In the genomic region with DNA sequence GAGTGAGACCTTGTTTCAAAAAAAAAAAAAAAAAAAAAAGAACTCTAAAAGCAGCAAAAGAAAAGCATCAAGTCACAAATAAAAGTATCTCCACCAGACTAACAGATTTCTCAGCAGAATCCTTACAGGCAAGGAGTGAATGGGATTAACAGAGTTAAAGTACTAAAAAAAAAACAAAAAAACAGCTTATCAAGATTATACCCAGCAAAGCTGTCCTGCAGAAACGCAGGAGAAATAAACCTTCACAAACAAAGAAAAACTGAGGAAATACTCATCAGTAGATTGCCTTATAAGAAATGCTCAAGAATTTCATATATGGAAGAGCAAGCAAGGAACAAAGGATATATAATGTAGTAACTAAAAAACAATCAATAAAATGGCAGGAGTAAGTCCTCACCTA, we compare ENCODE assay signal across 17 cellular contexts. TPM values are rescaled to one million over a fixed set of nuclear protein-coding genes. Genes with fewer than 3 reads are reported as not detected.
A peak's percentile ranks its signal among the peaks of the same experiment; 100 is the strongest.
DNase-seq lines count a peak whose midpoint lies in the region; ATAC-seq and TF ChIP-seq lines count a peak whose summit lies in the region.
"Had no signal": no experiment of that assay in that cellular context is flagged by ENCODE, and none has a peak within 500 bp of the region (broad histone marks: within the 10 kb centered on the region; RNA-seq: fewer than 3 reads in every experiment).

No MANE protein-coding gene starts in this region.

- H3K9me3 ChIP-seq in CD8-positive, alpha-beta memory T cell (ENCODE audit: low read length), result no peaks in the 10 kb centered on the region
- H3K9me3 ChIP-seq in T-helper 17 cell (ENCODE audit: control insufficient read depth, low read length, poor library complexity, severe bottlenecking) (no peaks in the 10 kb centered on the region), Caco-2 (no peaks in the 10 kb centered on the region), left lung (no peaks in the 10 kb centered on the region)

- intact Hi-C loops in Caco-2 (cut with micrococcal nuclease; ENCODE audit: unreplicated experiment), result no loop called here
- intact Hi-C loops in left lung (cut with DNase I), result no loop called here

- peak overlapping the region; percentile 24 for H3K4me3 Mint-ChIP-seq in activated naive CD4-positive, alpha-beta T cell treated with anti-CD3 and anti-CD28 coated beads, Interleukin-2, amount 50 U/mL, for 24 hours
- peak overlapping the region in 4 of 7 donors; percentile 15 to 61 (median 18) for H3K4me3 Mint-ChIP-seq in CD8-positive, alpha-beta memory T cell
- H3K4me3 Mint-ChIP-seq in T-helper 17 cell (no peak overlapping the region), progenitor cell of endocrine pancreas (ENCODE audit: low read depth) (no peak overlapping the region), Caco-2 (ENCODE audit: unreplicated experiment) (no peak overlapping the region)
- H3K4me3 Mint-ChIP-seq: HFFc6 had no signal

- H3K27me3 Mint-ChIP-seq in activated naive CD4-positive, alpha-beta T cell treated with anti-CD3 and anti-CD28 coated beads, Interleukin-2, amount 50 U/mL, for 24 hours, result no peaks in the 10 kb centered on the region
- no peaks in the 10 kb centered on the region for H3K27me3 Mint-ChIP-seq in CD8-positive, alpha-beta memory T cell
- H3K27me3 Mint-ChIP-seq in T-helper 17 cell (no peaks in the 10 kb centered on the region), progenitor cell of endocrine pancreas (no peaks in the 10 kb centered on the region), Caco-2 (ENCODE audit: insufficient read depth, unreplicated experiment) (no peaks in the 10 kb centered on the region)

- POLR2A ChIA-PET in CD8-positive, alpha-beta memory T cell (lab: Charles Lee), result interaction anchor here (0.7 kb wide), 1 partner anchor 223 kb away, joined by 3 read pairs; no protein-coding TSS in a partner anchor
- POLR2A ChIA-PET in Caco-2 (lab: Charles Lee), result interaction anchor here (0.6 kb wide), 1 partner anchor 189 kb away, joined by 8 read pairs; no protein-coding TSS in a partner anchor

- DNase-seq in activated naive CD4-positive, alpha-beta T cell treated with anti-CD3 and anti-CD28 coated beads, Interleukin-2, amount 50 U/mL, for 16 hours, result no peak
- no peak for DNase-seq in CD8-positive, alpha-beta memory T cell
- DNase-seq in T-helper 17 cell, result no peak
- no peak for DNase-seq in progenitor cell of endocrine pancreas (ENCODE audit: low spot score, unreplicated experiment)
- no peak for DNase-seq in Caco-2
- no peak for DNase-seq in left lung
- no peak for DNase-seq in UCSD-AML1 (lab: John Stamatoyannopoulos, UW; ENCODE audit: unreplicated experiment)
- DNase-seq: DND-41, GF-D8, GOT3, HFFc6, NCI-H1930, NCI-H2171, NCI-H774, SIG-M5 had no signal

- CTCF ChIA-PET in CD8-positive, alpha-beta memory T cell (lab: Charles Lee), result no interaction called here
- CTCF ChIA-PET in Caco-2 (lab: Charles Lee), result no interaction called here

- peaks cover 21% of the 10 kb centered on the region for H3K36me3 Mint-ChIP-seq in activated naive CD4-positive, alpha-beta T cell treated with anti-CD3 and anti-CD28 coated beads, Interleukin-2, amount 50 U/mL, for 24 hours
- H3K36me3 Mint-ChIP-seq in CD8-positive, alpha-beta memory T cell, result peaks cover 6 to 16% (median 10%) of the 10 kb centered on the region in 3 donors
- H3K36me3 Mint-ChIP-seq in T-helper 17 cell (ENCODE audit: low read depth) (peaks cover 3% of the 10 kb centered on the region), progenitor cell of endocrine pancreas (ENCODE audit: insufficient read depth) (peaks cover 30% of the 10 kb centered on the region), Caco-2 (ENCODE audit: insufficient read depth, unreplicated experiment) (peaks cover 7% of the 10 kb centered on the region)

- H3K9me3 Mint-ChIP-seq in activated naive CD4-positive, alpha-beta T cell treated with anti-CD3 and anti-CD28 coated beads, Interleukin-2, amount 50 U/mL, for 24 hours, result no peaks in the 10 kb centered on the region
- H3K9me3 Mint-ChIP-seq in CD8-positive, alpha-beta memory T cell, result peaks cover 4 to 15% (median 9%) of the 10 kb centered on the region in 5 donors
- H3K9me3 Mint-ChIP-seq in progenitor cell of endocrine pancreas (ENCODE audit: low read depth) (peaks cover 25% of the 10 kb centered on the region), Caco-2 (ENCODE audit: unreplicated experiment) (no peaks in the 10 kb centered on the region)

- no TSS peak for BruUV-seq in Caco-2 (replicated peaks; lab: Mats Ljungman, UMichigan)

- H3K27ac ChIP-seq in CD8-positive, alpha-beta memory T cell (ENCODE audit: low read depth, low read length), result no peak overlapping the region
- peak overlapping the region in 1 of 2 donors; percentile 61 for H3K27ac ChIP-seq in left lung
- H3K27ac ChIP-seq: C4-2B had no signal

- H3K27ac Mint-ChIP-seq in activated naive CD4-positive, alpha-beta T cell treated with anti-CD3 and anti-CD28 coated beads, Interleukin-2, amount 50 U/mL, for 24 hours, result peak overlapping the region; percentile 36
- H3K27ac Mint-ChIP-seq in CD8-positive, alpha-beta memory T cell, result peak overlapping the region in 3 of 8 donors; percentile 23 to 37 (median 32)
- H3K27ac Mint-ChIP-seq in T-helper 17 cell, result peak overlapping the region; percentile 17
- H3K27ac Mint-ChIP-seq in progenitor cell of endocrine pancreas, result peak overlapping the region; percentile 49
- no peak overlapping the region for H3K27ac Mint-ChIP-seq in Caco-2 (ENCODE audit: unreplicated experiment)
- H3K27ac Mint-ChIP-seq: HFFc6 had no signal

- H3K36me3 ChIP-seq in CD8-positive, alpha-beta memory T cell (ENCODE audit: insufficient read depth, low read length), result no peaks in the 10 kb centered on the region
- H3K36me3 ChIP-seq in Caco-2 (ENCODE audit: control insufficient read depth, insufficient read depth, low read length), result peaks cover 2% of the 10 kb centered on the region; the same call in 1 of the 2 replicates
- no peaks in the 10 kb centered on the region for H3K36me3 ChIP-seq in left lung

- H3K4me1 Mint-ChIP-seq in activated naive CD4-positive, alpha-beta T cell treated with anti-CD3 and anti-CD28 coated beads, Interleukin-2, amount 50 U/mL, for 24 hours, result peaks cover 70% of the 10 kb centered on the region
- H3K4me1 Mint-ChIP-seq in CD8-positive, alpha-beta memory T cell, result peaks cover 61 to 79% (median 79%) of the 10 kb centered on the region in 3 donors
- peaks cover 30% of the 10 kb centered on the region for H3K4me1 Mint-ChIP-seq in T-helper 17 cell
- peaks cover 14% of the 10 kb centered on the region for H3K4me1 Mint-ChIP-seq in progenitor cell of endocrine pancreas (ENCODE audit: low read depth)
- H3K4me1 Mint-ChIP-seq in Caco-2 (ENCODE audit: low read depth, unreplicated experiment), result peaks cover 46% of the 10 kb centered on the region

- peaks cover 44% of the 10 kb centered on the region for H3K4me1 ChIP-seq in CD8-positive, alpha-beta memory T cell (ENCODE audit: insufficient read depth, low read length)
- H3K4me1 ChIP-seq in Caco-2, result peaks cover 31% of the 10 kb centered on the region
- peaks cover 0 to 84% of the 10 kb centered on the region in 2 donors for H3K4me1 ChIP-seq in left lung

- no peaks in the 10 kb centered on the region for H3K27me3 ChIP-seq in CD8-positive, alpha-beta memory T cell (ENCODE audit: insufficient read depth, low read length, poor library complexity, severe bottlenecking)
- H3K27me3 ChIP-seq in Caco-2 (replicated peaks; ENCODE audit: control insufficient read depth, insufficient read depth, low read length), result no peaks in the 10 kb centered on the region; the same call in 1 of the 2 replicates
- no peaks in the 10 kb centered on the region for H3K27me3 ChIP-seq in left lung

- H3K4me3 ChIP-seq in CD8-positive, alpha-beta memory T cell (ENCODE audit: low read length), result no peak overlapping the region
- H3K4me3 ChIP-seq in Caco-2 (ENCODE audit: low read depth, low read length) (no peak overlapping the region), left lung (no peak overlapping the region)

- ATAC-seq in T-helper 17 cell (no peak), left lung (no peak)

- no peak for TF ChIP-seq CTCF in progenitor cell of endocrine pancreas (IDR thresholded peaks at IDR 0.05; ENCODE audit: unreplicated experiment)
- no peak for TF ChIP-seq CTCF in Caco-2 (IDR thresholded peaks at IDR 0.05; ENCODE audit: insufficient read depth in 1 of 2, low read depth in 1 of 2, low read length in 1 of 2, severe bottlenecking in 1 of 2, unreplicated experiment in 1 of 2)
- TF ChIP-seq CTCF in left lung (IDR thresholded peaks at IDR 0.05), result no peak

RNA-seq across cellular contexts. Expression of a gene that starts 35.6 kb away (rescaled TPM):
- 10 to 100 TPM; 71.9 to 74.1 TPM for total RNA-seq in CD8-positive, alpha-beta memory T cell
- polyA plus RNA-seq in CD8-positive, alpha-beta memory T cell, result 24.1 TPM
- total RNA-seq in T-helper 17 cell, result 100 to 1,000 TPM; 148 to 170 TPM
- total RNA-seq in progenitor cell of endocrine pancreas, result 139 and 160 TPM in 2 replicates
- 100 and 101 TPM in 2 replicates for total RNA-seq in Caco-2 (2022)
- total RNA-seq in left lung, result 100 to 1,000 TPM in 1 of 2 donors, 10 to 100 TPM in 1; 86.5 to 108 TPM

Comparison
In these comparisons a context has a peak if more than half of its experiments do, and no peak if none do; other contexts are left out.
1. H3K4me3 Mint-ChIP-seq: peak in activated naive CD4-positive, alpha-beta T cell treated with anti-CD3 and anti-CD28 coated beads, Interleukin-2, amount 50 U/mL, for 24 hours (single experiment) and CD8-positive, alpha-beta memory T cell (4 of 7); none in T-helper 17 cell (single experiment), progenitor cell of endocrine pancreas (single experiment) and Caco-2 (single experiment).